9 cellular contexts compared by ENCODE assay signal in the genomic region with DNA sequence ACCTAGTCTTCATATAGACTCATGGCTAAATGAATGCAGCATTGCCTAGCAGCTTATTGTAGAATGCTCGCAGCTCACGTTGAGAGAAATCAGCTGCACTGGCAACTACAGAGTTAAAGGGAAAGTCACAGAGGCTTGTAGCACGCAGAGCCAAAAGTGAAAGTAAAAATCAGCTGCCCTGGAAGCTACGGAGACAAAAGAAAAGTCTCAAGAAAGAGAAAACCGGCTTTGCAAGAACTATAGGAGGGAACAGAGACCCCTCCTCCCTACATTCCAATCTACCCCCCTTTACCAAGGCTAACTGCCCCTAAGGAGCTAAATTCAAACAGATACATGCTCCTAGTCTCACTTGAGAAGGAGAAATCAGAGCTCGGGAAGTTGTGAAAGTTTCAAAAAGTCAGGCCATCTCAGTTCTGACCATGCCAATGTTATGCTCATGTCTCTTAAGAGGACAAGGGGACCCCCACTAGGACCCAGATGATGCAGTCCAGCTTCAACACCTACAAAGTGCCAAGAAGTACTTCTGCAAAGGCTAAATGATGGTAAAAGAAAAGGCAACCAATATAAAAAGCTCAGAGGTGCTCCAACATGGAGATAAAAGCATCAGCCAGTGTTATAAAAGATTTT.
DNase-seq lines count a peak whose midpoint lies in the region; ATAC-seq and TF ChIP-seq lines count a peak whose summit lies in the region.
"Had no signal": no experiment of that assay in that cellular context is flagged by ENCODE, and none has a peak within 500 bp of the region (broad histone marks: within the 10 kb centered on the region; RNA-seq: fewer than 3 reads in every experiment).

No MANE protein-coding gene starts in this region.

- peaks cover 0 to 26% (median 3%) of the 10 kb centered on the region in 9 donors for H3K9me3 Mint-ChIP-seq in naive thymus-derived CD8-positive, alpha-beta T cell
- H3K9me3 Mint-ChIP-seq: H9 had no signal

- H3K36me3 Mint-ChIP-seq in naive thymus-derived CD8-positive, alpha-beta T cell: peaks cover 0 to 2% (median 0%) of the 10 kb centered on the region in 3 donors

- no peak for TF ChIP-seq POLR2A in body of pancreas (IDR thresholded peaks at IDR 0.05)

- H3K36me3 ChIP-seq in body of pancreas (replicated peaks in 1 of 2; ENCODE audit: insufficient read depth in 1 of 2, low read depth in 2 of 2): no peaks in the 10 kb centered on the region

- H3K27ac ChIP-seq in body of pancreas: peak overlapping the region in 2 of 4 donors; percentile 69 to 71

- no peaks in the 10 kb centered on the region for H3K9me3 ChIP-seq in body of pancreas

- intact Hi-C loops in body of pancreas (cut with DNase I): no loop called here

- DNase-seq in body of pancreas (peak in 2 of 4 donors; percentile 9 to 13), NCI-H524 treated with DMSO at 0.1 percent for 48 hours (lab: John Stamatoyannopoulos, UW) (no peak), NCI-H526 treated with DMSO at 0.1 percent for 48 hours (lab: John Stamatoyannopoulos, UW) (no peak), SKM-1 (lab: John Stamatoyannopoulos, UW; ENCODE audit: unreplicated experiment) (no peak)
- peak in 3 of 10 donors; percentile 3 to 29 (median 13) for DNase-seq in naive thymus-derived CD8-positive, alpha-beta T cell
- DNase-seq: H9 had no signal

- POLR2A ChIA-PET in naive thymus-derived CD8-positive, alpha-beta T cell (lab: Charles Lee): no interaction called here

- H3K4me1 Mint-ChIP-seq in naive thymus-derived CD8-positive, alpha-beta T cell: peaks cover 14 to 27% (median 22%) of the 10 kb centered on the region in 4 donors
- H3K4me1 Mint-ChIP-seq: H9 had no signal

- ATAC-seq in GM18519 (IDR thresholded peaks at IDR 0.05; ENCODE audit: low FRiP score, unreplicated experiment): peak; percentile 84
- peak; percentile 87 for ATAC-seq in HG03139 (IDR thresholded peaks at IDR 0.05; ENCODE audit: unreplicated experiment)
- ATAC-seq in body of pancreas: peak; percentile 64
- ATAC-seq in naive thymus-derived CD8-positive, alpha-beta T cell: peak; percentile 73 to 88
- no peak for ATAC-seq in HG03196 (IDR thresholded peaks at IDR 0.05; ENCODE audit: unreplicated experiment)

- TF ChIP-seq CTCF in body of pancreas (IDR thresholded peaks at IDR 0.05): no peak

- H3K4me3 Mint-ChIP-seq in naive thymus-derived CD8-positive, alpha-beta T cell: peak overlapping the region in 6 of 10 donors; percentile 84 to 94 (median 88)
- H3K4me3 Mint-ChIP-seq: H9 had no signal

- no peaks in the 10 kb centered on the region for H3K27me3 ChIP-seq in body of pancreas

- H3K4me3 ChIP-seq in body of pancreas: peak overlapping the region in 1 of 2 donors; percentile 15

- peaks cover 5% of the 10 kb centered on the region for H3K4me1 ChIP-seq in body of pancreas

- H3K27me3 Mint-ChIP-seq in naive thymus-derived CD8-positive, alpha-beta T cell: no peaks in the 10 kb centered on the region

- peak overlapping the region in 5 of 10 donors; percentile 96 to 97 (median 97) for H3K27ac Mint-ChIP-seq in naive thymus-derived CD8-positive, alpha-beta T cell
- H3K27ac Mint-ChIP-seq: H9 had no signal

- WGBS in body of pancreas, 2 donors: 0% methylated on average over 6 of the region's 6 CpGs
